20 cellular contexts compared by ENCODE assay signal in genomic region chr5:174444791-174445190, GRCh38.
DNase-seq lines count a peak whose midpoint lies in the region; FAIRE-seq and TF ChIP-seq lines count a peak whose summit lies in the region.
"Had no signal": no experiment of that assay in that cellular context is flagged by ENCODE, and none has a peak within 500 bp of the region (broad histone marks: within the 10 kb centered on the region; RNA-seq: fewer than 3 reads in every experiment).

No MANE protein-coding gene starts in this region.

- H3K4me3 Mint-ChIP-seq in glutamatergic neuron (ENCODE audit: unreplicated experiment) = no peak overlapping the region
- H3K4me3 Mint-ChIP-seq: CD4-positive, CD25-positive, alpha-beta regulatory T cell; CD8-positive, alpha-beta T cell had no signal

- H3K9me3 ChIP-seq in SJCRH30 (replicated peaks) (no peaks in the 10 kb centered on the region), mesodermal cell (ENCODE audit: control insufficient read depth, low read length) (peaks cover 8% of the 10 kb centered on the region), parathyroid adenoma (ENCODE audit: control insufficient read depth, low read length) (no peaks in the 10 kb centered on the region), ovary (no peaks in the 10 kb centered on the region), mammary epithelial cell (replicated peaks; ENCODE audit: insufficient read depth, low read length) (no peaks in the 10 kb centered on the region)

- TF ChIP-seq CTCF in glutamatergic neuron (IDR thresholded peaks at IDR 0.05; ENCODE audit: partially characterized antibody, unreplicated experiment) (no peak), parathyroid adenoma (IDR thresholded peaks at IDR 0.05) (no peak), ovary (IDR thresholded peaks at IDR 0.05) (no peak), mammary epithelial cell (conservative IDR thresholded peaks at IDR 0.05 in 1 of 2, IDR thresholded peaks at IDR 0.05 in 1 of 2; ENCODE audit: extremely low read depth in 1 of 2, insufficient read depth in 1 of 2, low read depth in 1 of 2, low read length in 2 of 2) (no peak)

- in situ Hi-C loops in mammary epithelial cell (cut with MboI; ENCODE audit: low sequenced_read_pairs in 2 of 2) = no loop called here

- no peaks in the 10 kb centered on the region for H4K20me1 ChIP-seq in mammary epithelial cell (ENCODE audit: insufficient read depth, low read length)

- H3K27me3 ChIP-seq in SJCRH30 = no peaks in the 10 kb centered on the region
- H3K27me3 ChIP-seq in parathyroid adenoma (ENCODE audit: control insufficient read depth, insufficient read depth, low read length) = no peaks in the 10 kb centered on the region
- no peaks in the 10 kb centered on the region for H3K27me3 ChIP-seq in ovary
- H3K27me3 ChIP-seq in mammary epithelial cell (ENCODE audit: insufficient read depth, low read length) = no peaks in the 10 kb centered on the region

- intact Hi-C loops in ovary (cut with DNase I) = no loop called here
- intact Hi-C loops in mammary epithelial cell (cut with micrococcal nuclease) = no loop called here

- H3K4me1 ChIP-seq in SJCRH30 (peaks cover 14% of the 10 kb centered on the region), mesodermal cell (ENCODE audit: control insufficient read depth, insufficient read depth, low read length, poor library complexity, severe bottlenecking) (peaks cover 18% of the 10 kb centered on the region), parathyroid adenoma (peaks cover 24% of the 10 kb centered on the region), ovary (ENCODE audit: insufficient read depth) (no peaks in the 10 kb centered on the region), mammary epithelial cell (ENCODE audit: insufficient read depth, low read length) (no peaks in the 10 kb centered on the region)

- TF ChIP-seq POLR2A in ovary (IDR thresholded peaks at IDR 0.05) = no peak
- no peak for TF ChIP-seq POLR2A in GM12891 (IDR thresholded peaks at IDR 0.05; ENCODE audit: low read depth, low read length)

- peaks cover 2% of the 10 kb centered on the region for H3K27me3 Mint-ChIP-seq in glutamatergic neuron (ENCODE audit: unreplicated experiment)
- H3K27me3 Mint-ChIP-seq: CD4-positive, CD25-positive, alpha-beta regulatory T cell had no signal

- no TSS peak for BruUV-seq in mammary epithelial cell (replicated peaks; lab: Mats Ljungman, UMichigan)

- H2AFZ ChIP-seq in parathyroid adenoma (peak overlapping the region; percentile 74), mammary epithelial cell (ENCODE audit: low read depth, low read length) (no peak overlapping the region)
- H2AFZ ChIP-seq: GM23248 had no signal

- DNase-seq in SJCRH30 (peak; percentile 27 to 42), glutamatergic neuron (peak; percentile 40), ovary (no peak), GM12891 (ENCODE audit: insufficient read length, low spot score) (no peak), mammary epithelial cell (no peak), C1 segment of cervical spinal cord (lab: John Stamatoyannopoulos, UW) (no peak)
- DNase-seq: Caco-2; CD4-positive, CD25-positive, alpha-beta regulatory T cell; CD8-positive, alpha-beta T cell; DMS153; DND-41; GM23248; H7; HCEC 1CT had no signal

- CTCF ChIA-PET in mammary epithelial cell (lab: Charles Lee; ENCODE audit: low non-redundant PET) = no interaction called here

- no peak for FAIRE-seq in GM12891 (lab: Jason Lieb, UNC)
- FAIRE-seq: G401.6, GM19239, H1 had no signal

- dilution Hi-C loops in mammary epithelial cell (cut with HindIII; ENCODE audit: low sequenced_read_pairs) = no loop called here

- no peaks in the 10 kb centered on the region for H3K79me2 ChIP-seq in parathyroid adenoma
- H3K79me2 ChIP-seq in mammary epithelial cell (ENCODE audit: insufficient read depth, low read length) = no peaks in the 10 kb centered on the region

- H3K27ac ChIP-seq in SJCRH30 (no peak overlapping the region), mesodermal cell (ENCODE audit: low read depth, low read length, severe bottlenecking) (peak overlapping the region; percentile 16), parathyroid adenoma (peak overlapping the region; percentile 74), ovary (no peak overlapping the region), mammary epithelial cell (ENCODE audit: insufficient read depth, low read depth, low read length) (no peak overlapping the region)
- H3K27ac ChIP-seq: C4-2B, GM23248 had no signal

- H3K9me3 Mint-ChIP-seq in glutamatergic neuron (ENCODE audit: unreplicated experiment) = peaks cover 4% of the 10 kb centered on the region

- H3K4me3 ChIP-seq in SJCRH30 (no peak overlapping the region), mesodermal cell (ENCODE audit: extremely low read depth, insufficient read depth, low read length, poor library complexity, severe bottlenecking) (no peak overlapping the region), parathyroid adenoma (ENCODE audit: low read depth, low read length) (no peak overlapping the region), ovary (no peak overlapping the region), mammary epithelial cell (replicated peaks in 1 of 3; ENCODE audit: insufficient read depth in 1 of 3, low read depth in 2 of 3, low read length in 3 of 3) (no peak overlapping the region)
- H3K4me3 ChIP-seq: GM23248 had no signal

- H3K27ac Mint-ChIP-seq in glutamatergic neuron (ENCODE audit: unreplicated experiment) = peak overlapping the region; percentile 0
- H3K27ac Mint-ChIP-seq: CD4-positive, CD25-positive, alpha-beta regulatory T cell; CD8-positive, alpha-beta T cell had no signal

- H3K36me3 ChIP-seq in SJCRH30 (no peaks in the 10 kb centered on the region), mesodermal cell (ENCODE audit: control insufficient read depth, insufficient read depth, low read length) (no peaks in the 10 kb centered on the region), parathyroid adenoma (ENCODE audit: control insufficient read depth, insufficient read depth, low read length) (no peaks in the 10 kb centered on the region), ovary (no peaks in the 10 kb centered on the region), mammary epithelial cell (ENCODE audit: insufficient read depth, low read length) (no peaks in the 10 kb centered on the region)

- no peaks in the 10 kb centered on the region for H3K4me1 Mint-ChIP-seq in glutamatergic neuron (ENCODE audit: low read depth, unreplicated experiment)
- H3K4me1 Mint-ChIP-seq: CD4-positive, CD25-positive, alpha-beta regulatory T cell had no signal

- 96 to 97% methylated on average over 6 of the region's 6 CpGs for WGBS in mesodermal cell (ENCODE audit: insufficient coverage in 2 of 2), 2 experiments
- WGBS in ovary, 3 donors = 66 to 76% (median 68%) methylated on average over 5 to 6 of the region's 6 CpGs
- WGBS in mammary epithelial cell (ENCODE audit: low coverage, missing lambda C conversion rate) = 75% methylated on average over 6 of the region's 6 CpGs

- TF ChIP-seq EP300 in ovary (IDR thresholded peaks at IDR 0.05) = no peak

- H3K9ac ChIP-seq in parathyroid adenoma = no peak overlapping the region
- no peak overlapping the region for H3K9ac ChIP-seq in mammary epithelial cell (ENCODE audit: insufficient read depth, low read length)
- H3K9ac ChIP-seq: GM23248 had no signal

- H3K36me3 Mint-ChIP-seq in glutamatergic neuron (ENCODE audit: unreplicated experiment) = no peaks in the 10 kb centered on the region
- H3K36me3 Mint-ChIP-seq: CD4-positive, CD25-positive, alpha-beta regulatory T cell; CD8-positive, alpha-beta T cell had no signal

- H3K4me2 ChIP-seq in parathyroid adenoma (ENCODE audit: low read length) (no peak overlapping the region), mammary epithelial cell (ENCODE audit: insufficient read depth, low read depth, low read length) (no peak overlapping the region)

TF ChIP-seq in GM12891, 5 proteins besides CTCF, POLR2A, EP300 and RAD21:
- TF ChIP-seq POLR2AphosphoS5 (IDR thresholded peaks at IDR 0.05; ENCODE audit: low read depth, low read length) = no peak
- no peak for TF ChIP-seq POU2F2 (IDR thresholded peaks at IDR 0.05; ENCODE audit: low read depth, low read length)
- TF ChIP-seq PAX5 (IDR thresholded peaks at IDR 0.05; ENCODE audit: insufficient read depth, low read length, severe bottlenecking) = no peak
- no peak for TF ChIP-seq SPI1 (IDR thresholded peaks at IDR 0.05; ENCODE audit: low read depth, low read length)
- TF ChIP-seq TAF1 (IDR thresholded peaks at IDR 0.05; ENCODE audit: low read depth, low read length) = no peak

Comparison
In these comparisons a context has a peak if more than half of its experiments do, and no peak if none do; other contexts are left out.
1. DNase-seq: peak in SJCRH30 (2 of 2) and glutamatergic neuron (single experiment); none in ovary (0 of 5), GM12891 (single experiment), mammary epithelial cell (single experiment) and C1 segment of cervical spinal cord (0 of 14).
2. H3K27ac ChIP-seq: peak in mesodermal cell (single experiment) and parathyroid adenoma (single experiment); none in SJCRH30 (single experiment), ovary (0 of 2) and mammary epithelial cell (single experiment).